ENCODE assay signal across 28 cellular contexts in genomic region chr2:48613211-48613610, GRCh38. TPM values are rescaled to one million over a fixed set of nuclear protein-coding genes. Genes with fewer than 3 reads are reported as not detected.
"Had no signal": no experiment of that assay in that cellular context is flagged by ENCODE, and none has a peak within 500 bp of the region (broad histone marks: within the 10 kb centered on the region; RNA-seq: fewer than 3 reads in every experiment).

No MANE protein-coding gene starts in this region.

- H3K4me1 Mint-ChIP-seq: stimulated activated memory B cell treated with anti-CD40 and anti-IgM and Interleukin-4, amounts not matched to agents 10 μg/mL and 1 μg/mL and 100 μg/mL, for 72 hours; stimulated activated naive B cell treated with anti-CD40 and anti-IgM and Interleukin-4, amounts not matched to agents 10 μg/mL and 1 μg/mL and 100 μg/mL, for 72 hours; stimulated activated naive CD8-positive, alpha-beta T cell treated with anti-CD3 and anti-CD28 coated beads, Interleukin-15, amount 100 ng/mL, for 72 hours had no signal

- DNase-seq: stimulated activated CD4-positive, alpha-beta T cell treated with anti-CD3 and anti-CD28 coated beads, Interleukin-2, amount 100 ng/mL, for 24 hours; stimulated activated CD4-positive, alpha-beta T cell treated with anti-CD3 and anti-CD28 coated beads, Interleukin-2, amount 100 ng/mL, for 48 hours; stimulated activated CD4-positive, alpha-beta T cell treated with anti-CD3 and anti-CD28 coated beads, Interleukin-4, amount 100 ng/mL, for 1 hour; stimulated activated CD4-positive, alpha-beta T cell treated with anti-CD3 and anti-CD28 coated beads, Interleukin-4, amount 100 ng/mL, for 24 hours; stimulated activated CD4-positive, alpha-beta T cell treated with anti-CD3 and anti-CD28 coated beads, Interleukin-4, amount 100 ng/mL, for 4 hours; stimulated activated CD8-positive, alpha-beta memory T cell treated with anti-CD3 and anti-CD28 coated beads, Interleukin-4, amount 100 ng/mL, for 48 hours; stimulated activated naive B cell treated with anti-CD40 and anti-IgM and Interleukin-4, amounts not matched to agents 10 μg/mL and 1 μg/mL and 100 μg/mL, for 72 hours; stimulated activated naive CD4-positive, alpha-beta T cell; stimulated activated naive CD4-positive, alpha-beta T cell treated with Interleukin-2 at 50 U/mL for 16 hours; stimulated activated naive CD8-positive, alpha-beta T cell treated with anti-CD3 and anti-CD28 coated beads, Interleukin-15, amount 100 ng/mL, for 72 hours; stimulated activated naive CD8-positive, alpha-beta T cell treated with anti-CD3 and anti-CD28 coated beads, Interleukin-15, Interleukin-2, amounts not matched to agents 100 U/mL and 50 U/mL, for 24 hours; stomach; substantia nigra; testis; thyroid gland; tibial artery; transverse colon; upper lobe of left lung; upper lobe of right lung had no signal

- H3K4me3 ChIP-seq: stomach, suprapubic skin, testis, thoracic aorta, thyroid gland, tibial artery, tibial nerve, transverse colon, upper lobe of left lung, upper lobe of right lung, vagina had no signal

- H3K27me3 ChIP-seq: suprapubic skin, testis, thyroid gland, tibial artery, tibial nerve, transverse colon, upper lobe of left lung, upper lobe of right lung, vagina had no signal

- H3K9me3 ChIP-seq: suprapubic skin, testis, thoracic aorta, thyroid gland, tibial artery, transverse colon, upper lobe of left lung, upper lobe of right lung, vagina had no signal

- H3K9me3 Mint-ChIP-seq: stimulated activated effector memory CD8-positive, alpha-beta T cell treated with anti-CD3 and anti-CD28 coated beads, Interleukin-12 subunit alpha, Interleukin-12 subunit beta, amount 100 ng/mL, for 72 hours; stimulated activated memory B cell treated with anti-CD40 and anti-IgM and Interleukin-4, amounts not matched to agents 10 μg/mL and 1 μg/mL and 100 μg/mL, for 72 hours; stimulated activated naive B cell treated with anti-CD40 and anti-IgM and Interleukin-4, amounts not matched to agents 10 μg/mL and 1 μg/mL and 100 μg/mL, for 72 hours; stimulated activated naive CD8-positive, alpha-beta T cell treated with anti-CD3 and anti-CD28 coated beads, Interleukin-15, amount 100 ng/mL, for 72 hours had no signal

- H3K4me3 Mint-ChIP-seq: stimulated activated effector memory CD8-positive, alpha-beta T cell treated with anti-CD3 and anti-CD28 coated beads, Interleukin-12 subunit alpha, Interleukin-12 subunit beta, amount 100 ng/mL, for 72 hours; stimulated activated memory B cell treated with anti-CD40 and anti-IgM and Interleukin-4, amounts not matched to agents 10 μg/mL and 1 μg/mL and 100 μg/mL, for 72 hours; stimulated activated naive B cell treated with anti-CD40 and anti-IgM and Interleukin-4, amounts not matched to agents 10 μg/mL and 1 μg/mL and 100 μg/mL, for 72 hours; stimulated activated naive CD8-positive, alpha-beta T cell treated with anti-CD3 and anti-CD28 coated beads, Interleukin-15, amount 100 ng/mL, for 72 hours; stimulated activated naive CD8-positive, alpha-beta T cell treated with anti-CD3 and anti-CD28 coated beads, Interleukin-15, Interleukin-2, amounts not matched to agents 100 ng/mL and 50 ng/mL, for 24 hours; type B pancreatic cell had no signal

- H3K27ac Mint-ChIP-seq: stimulated activated effector memory CD8-positive, alpha-beta T cell treated with anti-CD3 and anti-CD28 coated beads, Interleukin-12 subunit alpha, Interleukin-12 subunit beta, amount 100 ng/mL, for 72 hours; stimulated activated memory B cell treated with anti-CD40 and anti-IgM and Interleukin-4, amounts not matched to agents 10 μg/mL and 1 μg/mL and 100 μg/mL, for 72 hours; stimulated activated naive B cell treated with anti-CD40 and anti-IgM and Interleukin-4, amounts not matched to agents 10 μg/mL and 1 μg/mL and 100 μg/mL, for 72 hours; stimulated activated naive CD8-positive, alpha-beta T cell treated with anti-CD3 and anti-CD28 coated beads, Interleukin-15, amount 100 ng/mL, for 72 hours; stimulated activated naive CD8-positive, alpha-beta T cell treated with anti-CD3 and anti-CD28 coated beads, Interleukin-15, Interleukin-2, amounts not matched to agents 100 ng/mL and 50 ng/mL, for 24 hours; type B pancreatic cell had no signal

- H3K4me1 ChIP-seq: stomach, suprapubic skin, testis, thyroid gland, tibial artery, transverse colon, upper lobe of left lung, upper lobe of right lung, vagina had no signal

- H3K36me3 Mint-ChIP-seq: stimulated activated effector memory CD8-positive, alpha-beta T cell treated with anti-CD3 and anti-CD28 coated beads, Interleukin-12 subunit alpha, Interleukin-12 subunit beta, amount 100 ng/mL, for 72 hours; stimulated activated memory B cell treated with anti-CD40 and anti-IgM and Interleukin-4, amounts not matched to agents 10 μg/mL and 1 μg/mL and 100 μg/mL, for 72 hours; stimulated activated naive B cell treated with anti-CD40 and anti-IgM and Interleukin-4, amounts not matched to agents 10 μg/mL and 1 μg/mL and 100 μg/mL, for 72 hours; type B pancreatic cell had no signal

- H3K36me3 ChIP-seq: stomach, suprapubic skin, thoracic aorta, thyroid gland, tibial artery, tibial nerve, transverse colon, upper lobe of left lung, upper lobe of right lung, vagina had no signal

- H3K27ac ChIP-seq: stomach, suprapubic skin, testis, thoracic aorta, thyroid gland, tibial artery, tibial nerve, transverse colon, upper lobe of left lung, upper lobe of right lung, vagina had no signal

- H3K27me3 Mint-ChIP-seq: type B pancreatic cell had no signal

RNA-seq across cellular contexts. Expression of gene GTF2A1L, which starts 4.4 kb away (rescaled TPM):
- total RNA-seq: upper lobe of right lung, ureter had no signal
